ENCODE assay signal across 8 cellular contexts in the genomic region with DNA sequence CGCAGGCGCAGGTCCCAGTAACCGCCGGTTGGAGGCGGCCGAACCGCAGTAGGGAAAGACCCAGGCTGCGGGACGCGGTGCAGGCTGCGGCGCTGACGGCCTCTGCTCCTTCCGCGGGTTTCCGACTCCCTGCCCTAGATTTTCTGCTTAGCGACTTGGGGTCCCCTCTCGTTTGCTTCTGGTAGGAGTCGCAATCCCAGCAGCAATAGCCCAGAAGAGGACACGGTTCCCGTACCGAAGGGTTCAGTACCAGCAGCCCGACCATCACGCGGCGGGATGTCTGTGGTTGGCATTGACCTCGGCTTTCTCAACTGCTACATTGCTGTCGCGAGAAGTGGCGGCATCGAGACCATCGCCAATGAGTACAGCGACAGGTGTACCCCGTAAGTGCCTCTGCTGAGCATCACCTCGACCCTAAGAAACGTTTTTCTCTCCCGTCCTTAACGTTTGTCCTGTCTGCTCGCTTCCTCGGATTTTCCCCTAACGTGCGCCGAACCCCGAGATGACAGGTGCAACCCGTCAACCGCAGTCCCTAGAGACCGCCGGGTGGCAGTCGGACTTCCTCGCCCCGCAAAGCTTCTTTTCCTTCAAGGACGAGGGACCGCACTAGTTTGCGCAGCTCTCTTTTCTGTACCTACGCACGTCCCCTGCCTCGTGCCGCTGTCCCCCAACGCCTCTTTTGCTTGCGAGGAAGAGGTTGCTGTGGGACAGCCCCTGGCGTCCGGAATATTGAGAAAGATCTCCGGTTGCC. TPM values are rescaled to one million over a fixed set of nuclear protein-coding genes. Genes with fewer than 3 reads are reported as not detected.
DNase-seq lines count a peak whose midpoint lies in the region; ATAC-seq and TF ChIP-seq lines count a peak whose summit lies in the region.

A gene (plus strand): TSS at position 48 of the 751 bp plus-strand sequence. CDS start 229 bp downstream, at position 277.

- H3K36me3 ChIP-seq in BLaER1 treated with 17β-estradiol and CSF1 and Interleukin-3, amounts not matched to agents 10 nM and 100 nM, result no peaks in the 10 kb centered on the region

- peak; percentile 34 for ATAC-seq in HG03103 (IDR thresholded peaks at IDR 0.05; ENCODE audit: low read depth, unreplicated experiment)

- H3K27me3 Mint-ChIP-seq in endothelial cell (ENCODE audit: unreplicated experiment) (peaks cover 3% of the 10 kb centered on the region), mesothelial cell of epicardium (ENCODE audit: low read depth) (peaks cover 24% of the 10 kb centered on the region)

- peaks cover 6% of the 10 kb centered on the region for H3K4me1 Mint-ChIP-seq in endothelial cell (ENCODE audit: unreplicated experiment)
- H3K4me1 Mint-ChIP-seq in mesothelial cell of epicardium, result peaks cover 19% of the 10 kb centered on the region

- H3K9ac ChIP-seq in BLaER1 treated with 17β-estradiol and CSF1 and Interleukin-3, amounts not matched to agents 10 nM and 100 nM, result peak within 1 kb of the TSS; percentile 46 to 74 (median 65); a peak in 21 of 22 replicates

- H3K36me3 Mint-ChIP-seq in endothelial cell (ENCODE audit: low read depth, unreplicated experiment) (no peaks in the 10 kb centered on the region), mesothelial cell of epicardium (no peaks in the 10 kb centered on the region)

- H3K27me3 ChIP-seq in BLaER1 treated with 17β-estradiol and CSF1 and Interleukin-3, amounts not matched to agents 10 nM and 100 nM, result peaks cover 24 to 53% (median 39%) of the 10 kb centered on the region in 11 experiments

- H3K4me2 ChIP-seq in BLaER1 treated with 17β-estradiol and CSF1 and Interleukin-3, amounts not matched to agents 10 nM and 100 nM, result peak within 1 kb of the TSS; percentile 74 to 94 (median 85)

- H3K27ac Mint-ChIP-seq in endothelial cell (ENCODE audit: unreplicated experiment), result peak within 1 kb of the TSS; percentile 65
- peak within 1 kb of the TSS; percentile 93 for H3K27ac Mint-ChIP-seq in mesothelial cell of epicardium

- peak; percentile 88 for TF ChIP-seq POLR2A in GM18951 (IDR thresholded peaks at IDR 0.05; ENCODE audit: extremely low read depth, insufficient read depth, insufficient read length)

- peaks cover 0 to 12% (median 6%) of the 10 kb centered on the region in 10 experiments; a peak in 10 of 20 replicates for H3K4me1 ChIP-seq in BLaER1 treated with 17β-estradiol and CSF1 and Interleukin-3, amounts not matched to agents 10 nM and 100 nM

- TF ChIP-seq CTCF in endothelial cell (IDR thresholded peaks at IDR 0.05; ENCODE audit: unreplicated experiment) (no peak), mesothelial cell of epicardium (IDR thresholded peaks at IDR 0.05; ENCODE audit: unreplicated experiment) (no peak)

- peak within 1 kb of the TSS in 8 of 11 experiments; percentile 42 to 62 (median 46); a peak in 13 of 22 replicates for H3K27ac ChIP-seq in BLaER1 treated with 17β-estradiol and CSF1 and Interleukin-3, amounts not matched to agents 10 nM and 100 nM

- in situ Hi-C loops in GM18951 (cut with MboI; ENCODE audit: low sequenced_read_pairs, unreplicated experiment), result no loop called here

- H3K4me3 ChIP-seq in BLaER1 treated with 17β-estradiol and CSF1 and Interleukin-3, amounts not matched to agents 10 nM and 100 nM, result peak within 1 kb of the TSS; percentile 55 to 73 (median 63)

- H3K9me3 ChIP-seq in BLaER1 treated with 17β-estradiol and CSF1 and Interleukin-3, amounts not matched to agents 10 nM and 100 nM (replicated peaks in 1 of 11), result peaks cover 6 to 22% (median 19%) of the 10 kb centered on the region in 11 experiments; a peak in 17 of 22 replicates

- H3K9me3 Mint-ChIP-seq in endothelial cell (ENCODE audit: unreplicated experiment), result no peaks in the 10 kb centered on the region
- no peaks in the 10 kb centered on the region for H3K9me3 Mint-ChIP-seq in mesothelial cell of epicardium

- DNase-seq in NCI-H345 (lab: John Stamatoyannopoulos, UW) (peak; percentile 53), endothelial cell (ENCODE audit: low spot score) (peak; percentile 28), mesothelial cell of epicardium (ENCODE audit: low spot score in 2 of 2, unreplicated experiment in 2 of 2) (peak; percentile 79 to 89)
- DNase-seq in activated CD4-positive, alpha-beta T cell treated with anti-CD3 and anti-CD28 coated beads, Interleukin-2, amount 50 U/mL, for 4 hours, result peak; percentile 1 to 5
- DNase-seq in stimulated activated naive CD4-positive, alpha-beta T cell treated with Interleukin-2 at 50 U/mL for 16 hours (lab: John Stamatoyannopoulos, UW), result peak; percentile 24

- H3K4me3 Mint-ChIP-seq in endothelial cell (ENCODE audit: unreplicated experiment), result peak within 1 kb of the TSS; percentile 97
- peak within 1 kb of the TSS; percentile 84 for H3K4me3 Mint-ChIP-seq in mesothelial cell of epicardium

- H4K20me1 ChIP-seq in BLaER1 treated with 17β-estradiol and CSF1 and Interleukin-3, amounts not matched to agents 10 nM and 100 nM, result no peaks in the 10 kb centered on the region

RNA-seq across cellular contexts. Expression of the gene that starts here (rescaled TPM):
- total RNA-seq in endothelial cell (ENCODE audit: unreplicated experiment) (1.6 TPM), mesothelial cell of epicardium (4.3 to 5.2 TPM (median 4.6 TPM) in 3 replicates)

Comparison
In these comparisons a context has a peak if more than half of its experiments do, and no peak if none do; other contexts are left out.
1. Peak in every context shown above with its lines: DNase-seq, ATAC-seq, H3K4me3 ChIP-seq and H3K27ac ChIP-seq.
2. DNase-seq: peak in every context shown above with its lines; median percentile 84 in mesothelial cell of epicardium; 53 in NCI-H345; 28 in endothelial cell; 24 in stimulated activated naive CD4-positive, alpha-beta T cell treated with Interleukin-2 at 50 U/mL for 16 hours; 3 in activated CD4-positive, alpha-beta T cell treated with anti-CD3 and anti-CD28 coated beads, Interleukin-2, amount 50 U/mL, for 4 hours.